9 cellular contexts compared by ENCODE assay signal in the genomic region with DNA sequence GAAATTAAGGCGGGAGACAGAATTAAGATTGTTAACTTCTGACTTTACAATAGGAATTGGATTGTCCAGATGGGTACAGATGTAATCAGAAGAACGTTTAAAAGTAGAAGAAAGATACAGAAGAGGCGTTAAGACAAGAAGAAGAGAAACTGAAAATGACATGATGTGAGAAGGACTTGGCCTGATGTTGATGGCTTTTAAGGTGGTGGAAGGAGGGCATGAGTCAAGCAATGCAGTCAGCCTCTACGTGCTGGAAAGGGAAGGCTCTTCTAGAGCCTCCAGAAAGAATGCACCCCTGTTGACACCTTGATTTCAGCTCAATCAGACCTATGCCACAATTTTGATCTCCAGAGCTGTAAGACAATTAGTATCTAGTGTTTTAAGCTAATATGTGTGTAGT.
"Had no signal": no experiment of that assay in that cellular context is flagged by ENCODE, and none has a peak within 500 bp of the region (broad histone marks: within the 10 kb centered on the region; RNA-seq: fewer than 3 reads in every experiment).

No MANE protein-coding gene starts in this region.

- H3K36me3 ChIP-seq: HAP-1 had no signal

- H3K4me3 ChIP-seq: GM23248, GM23338, HAP-1 had no signal

- H3K9me3 ChIP-seq: HAP-1 had no signal

- H3K27ac ChIP-seq: GM23248 had no signal

- H3K4me1 ChIP-seq: HAP-1 had no signal

- H2AFZ ChIP-seq: GM23248, GM23338 had no signal

- H3K4me2 ChIP-seq: GM23338 had no signal

- H3K9ac ChIP-seq: GM23248 had no signal

- ATAC-seq: GM23338, HCT116 had no signal

- DNase-seq: GM23248, GOT3, H7, H9, HCEC 1CT, HFFc6 had no signal
